In the genomic region with DNA sequence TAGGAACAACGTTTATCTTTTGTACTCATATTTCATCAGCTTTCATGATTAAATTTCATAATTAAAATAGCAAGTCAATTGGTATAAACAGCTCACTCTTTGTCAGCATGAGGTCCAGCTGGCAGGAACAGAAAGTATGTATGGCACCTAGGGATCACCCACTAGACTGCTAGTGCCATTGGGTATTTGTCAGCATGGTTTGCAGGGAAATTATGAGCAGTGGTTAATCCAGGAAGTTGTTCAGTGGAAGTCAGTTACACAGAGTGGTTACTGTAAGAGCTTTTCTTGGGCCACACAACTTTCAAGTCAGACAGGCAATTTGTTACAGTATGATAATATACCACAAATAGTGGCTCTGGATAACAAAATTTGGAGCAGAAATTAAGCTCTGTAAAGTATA, we compare ENCODE assay signal across 10 cellular contexts.
DNase-seq lines count a peak whose midpoint lies in the region; ATAC-seq, FAIRE-seq and TF ChIP-seq lines count a peak whose summit lies in the region.
"Had no signal": no experiment of that assay in that cellular context is flagged by ENCODE, and none has a peak within 500 bp of the region (broad histone marks: within the 10 kb centered on the region; RNA-seq: fewer than 3 reads in every experiment).

No MANE protein-coding gene starts in this region.

- H3K9ac ChIP-seq in astrocyte (ENCODE audit: low read length), result no peak overlapping the region

- peak; percentile 99 for FAIRE-seq in astrocyte (lab: Jason Lieb, UNC)

- no peak for ATAC-seq in GM21360 (IDR thresholded peaks at IDR 0.05; ENCODE audit: unreplicated experiment)

- peak overlapping the region; percentile 62 for H3K27ac Mint-ChIP-seq in astrocyte (ENCODE audit: unreplicated experiment)

- H4K20me1 ChIP-seq in astrocyte (ENCODE audit: insufficient read depth, low read length) (no peaks in the 10 kb centered on the region), osteoblast (ENCODE audit: insufficient read depth, low read length) (no peaks in the 10 kb centered on the region)

- no peaks in the 10 kb centered on the region for H3K9me3 Mint-ChIP-seq in astrocyte (ENCODE audit: unreplicated experiment)

- H3K27me3 Mint-ChIP-seq in astrocyte (ENCODE audit: low read depth, unreplicated experiment), result no peaks in the 10 kb centered on the region

- H3K27me3 ChIP-seq in astrocyte (ENCODE audit: insufficient read depth, low read length) (no peaks in the 10 kb centered on the region), osteoblast (ENCODE audit: insufficient read depth, low read length) (no peaks in the 10 kb centered on the region)

- H3K4me3 ChIP-seq in astrocyte (ENCODE audit: insufficient read depth, low read depth, low read length) (no peak overlapping the region), osteoblast (ENCODE audit: insufficient read depth, low read length) (no peak overlapping the region)
- H3K4me3 ChIP-seq: skin epidermis had no signal

- H3K36me3 Mint-ChIP-seq in astrocyte (ENCODE audit: low read depth, unreplicated experiment), result no peaks in the 10 kb centered on the region

- no peak overlapping the region for H2AFZ ChIP-seq in astrocyte (ENCODE audit: low read depth, low read length)
- H2AFZ ChIP-seq in osteoblast (ENCODE audit: low read length), result no peak overlapping the region

- H3K36me3 ChIP-seq in astrocyte (ENCODE audit: insufficient read depth, low read length) (peaks cover 2% of the 10 kb centered on the region), osteoblast (ENCODE audit: insufficient read depth, low read length) (peaks cover 12% of the 10 kb centered on the region)

- H3K4me2 ChIP-seq in astrocyte (ENCODE audit: low read length), result peak overlapping the region; percentile 56
- H3K4me2 ChIP-seq in osteoblast (ENCODE audit: insufficient read depth, low read length), result peak overlapping the region; percentile 77

- H3K4me1 ChIP-seq in astrocyte (ENCODE audit: insufficient read depth, low read length) (peaks cover 29% of the 10 kb centered on the region), osteoblast (ENCODE audit: insufficient read depth, low read length) (peaks cover 69% of the 10 kb centered on the region)

- DNase-seq in DMS 273 (lab: John Stamatoyannopoulos, UW; ENCODE audit: unreplicated experiment) (peak; percentile 11), DMS 273 treated with DMSO at 0.1 percent for 48 hours (lab: John Stamatoyannopoulos, UW) (no peak), NCI-H226 (peak; percentile 72), astrocyte (ENCODE audit: low read depth) (peak; percentile 90), osteoblast (ENCODE audit: insufficient read length, low spot score, missing footprints) (peak; percentile 36), putamen (ENCODE audit: low spot score) (no peak), hippocampal formation (lab: John Stamatoyannopoulos, UW) (no peak)

- H3K79me2 ChIP-seq in astrocyte (ENCODE audit: insufficient read depth, low read length), result peaks cover 51% of the 10 kb centered on the region
- peaks cover 92% of the 10 kb centered on the region for H3K79me2 ChIP-seq in osteoblast (ENCODE audit: insufficient read depth, low read length)

- H3K27ac ChIP-seq in astrocyte (ENCODE audit: low read depth, low read length), result peak overlapping the region; percentile 26
- peak overlapping the region; percentile 52 for H3K27ac ChIP-seq in osteoblast (ENCODE audit: low read depth, low read length)
- H3K27ac ChIP-seq: 22Rv1, skin epidermis had no signal

- H3K4me3 Mint-ChIP-seq in astrocyte (ENCODE audit: unreplicated experiment), result no peak overlapping the region

- peaks cover 41% of the 10 kb centered on the region for H3K4me1 Mint-ChIP-seq in astrocyte (ENCODE audit: low read depth, unreplicated experiment)

- TF ChIP-seq CTCF in astrocyte (IDR thresholded peaks at IDR 0.05; ENCODE audit: insufficient read depth, low read depth, low read length) (no peak), osteoblast (IDR thresholded peaks at IDR 0.05; ENCODE audit: extremely low read depth, low read depth, low read length) (no peak)

- no peaks in the 10 kb centered on the region for H3K9me3 ChIP-seq in astrocyte (ENCODE audit: insufficient read depth, low read depth, low read length)
- no peaks in the 10 kb centered on the region for H3K9me3 ChIP-seq in osteoblast (ENCODE audit: low read depth, low read length)

Comparison
In these comparisons a context has a peak if more than half of its experiments do, and no peak if none do; other contexts are left out.
1. DNase-seq: peak in DMS 273 (single experiment), NCI-H226 (single experiment), astrocyte (single experiment) and osteoblast (single experiment); none in DMS 273 treated with DMSO at 0.1 percent for 48 hours (single experiment), putamen (single experiment) and hippocampal formation (0 of 2).